8 cellular contexts compared by ENCODE assay signal in the genomic region with DNA sequence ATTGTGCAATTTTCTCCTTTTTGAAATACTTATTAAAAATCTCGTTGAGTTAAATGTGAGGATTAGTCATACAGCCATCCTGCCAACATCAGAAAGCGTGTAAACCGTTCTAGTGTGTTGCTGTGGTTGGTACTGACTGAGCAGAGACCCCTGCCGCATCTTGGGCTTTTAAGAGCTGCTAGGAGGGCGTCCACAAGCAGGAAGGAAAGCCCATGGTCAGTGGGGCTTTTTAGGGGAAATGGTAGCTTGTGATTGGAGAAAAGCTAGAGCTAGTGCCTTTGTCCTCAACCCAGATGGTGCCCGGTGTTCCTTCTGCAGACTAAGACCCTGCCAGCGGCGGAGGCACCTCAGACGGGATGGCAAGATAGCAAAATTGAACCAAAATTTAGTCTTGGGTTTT. TPM values are rescaled to one million over a fixed set of nuclear protein-coding genes. Genes with fewer than 3 reads are reported as not detected.
A peak's percentile ranks its signal among the peaks of the same experiment; 100 is the strongest.
DNase-seq lines count a peak whose midpoint lies in the region; ATAC-seq and TF ChIP-seq lines count a peak whose summit lies in the region.

No MANE protein-coding gene starts in this region.

- ATAC-seq in HG03521 (IDR thresholded peaks at IDR 0.05; ENCODE audit: unreplicated experiment) (no peak), GM18858 (IDR thresholded peaks at IDR 0.05; ENCODE audit: unreplicated experiment) (no peak)

- TF ChIP-seq CTCF in SU-DHL-6 (IDR thresholded peaks at IDR 0.05; ENCODE audit: insufficient read depth, low read length, poor library complexity, severe bottlenecking) = no peak

- peak; percentile 65 for DNase-seq in activated CD8-positive, alpha-beta memory T cell treated with anti-CD3 and anti-CD28 coated beads for 24 hours
- no peak for DNase-seq in activated CD8-positive, alpha-beta memory T cell treated with anti-CD3 and anti-CD28 coated beads, Interleukin-2, amount 50 U/mL, for 4 hours
- peak; percentile 61 for DNase-seq in dermis blood vessel endothelial cell
- no peak for DNase-seq in GM19240 (ENCODE audit: insufficient read length, low spot score)

- H3K79me2 ChIP-seq in SU-DHL-6 (ENCODE audit: insufficient read depth, low read length) = peaks cover 73% of the 10 kb centered on the region

- peaks cover 0 to 30% of the 10 kb centered on the region in 2 donors for H3K4me1 ChIP-seq in muscle layer of duodenum (ENCODE audit: control insufficient read depth in 1 of 2, insufficient read depth in 2 of 2, low read length in 2 of 2)

- H3F3A ChIP-seq in SU-DHL-6 (ENCODE audit: insufficient read depth) = no peaks in the 10 kb centered on the region

- H3K9ac ChIP-seq in SU-DHL-6 (ENCODE audit: low read length) = peak overlapping the region; percentile 99

- H3K27ac ChIP-seq in SU-DHL-6 (ENCODE audit: low read depth, low read length) (no peak overlapping the region), muscle layer of duodenum (ENCODE audit: low read length) (peak overlapping the region; percentile 59)

- no peaks in the 10 kb centered on the region for H3K27me3 ChIP-seq in SU-DHL-6 (ENCODE audit: low read length)
- no peaks in the 10 kb centered on the region for H3K27me3 ChIP-seq in muscle layer of duodenum (ENCODE audit: low read depth, low read length)

- H3K9me3 ChIP-seq in SU-DHL-6 (ENCODE audit: insufficient read depth, low read length) (no peaks in the 10 kb centered on the region), muscle layer of duodenum (ENCODE audit: control insufficient read depth in 1 of 2, low read length in 2 of 2) (no peaks in the 10 kb centered on the region)

- peak overlapping the region; percentile 100 for H3K4me3 ChIP-seq in SU-DHL-6 (ENCODE audit: insufficient read depth, low read length, poor library complexity, severe bottlenecking)
- H3K4me3 ChIP-seq in muscle layer of duodenum (ENCODE audit: low read depth in 1 of 2, low read length in 2 of 2) = peak overlapping the region; percentile 81 to 96

- H3K9me2 ChIP-seq in SU-DHL-6 (replicated peaks; ENCODE audit: insufficient read depth, low read length) = no peaks in the 10 kb centered on the region

- peaks cover 16% of the 10 kb centered on the region; the same call in 1 of the 2 replicates for H4K20me1 ChIP-seq in SU-DHL-6 (ENCODE audit: low read depth, low read length)

- H3K4me2 ChIP-seq in SU-DHL-6 (ENCODE audit: low read depth, low read length, poor library complexity, severe bottlenecking) = peak overlapping the region; percentile 72

- H3K36me3 ChIP-seq in SU-DHL-6 (ENCODE audit: low read length) (no peaks in the 10 kb centered on the region), muscle layer of duodenum (ENCODE audit: control insufficient read depth in 1 of 2, insufficient read depth in 2 of 2, low read length in 2 of 2) (peaks cover 0 to 6% of the 10 kb centered on the region in 2 donors)

- H2AFZ ChIP-seq in SU-DHL-6 (ENCODE audit: low read depth, low read length, severe bottlenecking) = no peak overlapping the region

RNA-seq across cellular contexts. Expression of gene SDHA, which starts 1.4 kb away (rescaled TPM):
- 123 and 196 TPM in 2 replicates for total RNA-seq in dermis blood vessel endothelial cell

RNA-seq across cellular contexts. Expression of gene CCDC127, which starts 1.5 kb away (rescaled TPM):
- total RNA-seq in dermis blood vessel endothelial cell = 5.6 and 6.7 TPM in 2 replicates

RNA-seq across cellular contexts. Expression of gene LRRC14B, which starts 28.2 kb away (rescaled TPM):
- not detected in 2 replicates for total RNA-seq in dermis blood vessel endothelial cell

RNA-seq across cellular contexts. Expression of gene PDCD6, which starts 52.0 kb away (rescaled TPM):
- total RNA-seq in dermis blood vessel endothelial cell = 98.2 and 131 TPM in 2 replicates

Comparison
In these comparisons a context has a peak if more than half of its experiments do, and no peak if none do; other contexts are left out.
1. DNase-seq: peak in activated CD8-positive, alpha-beta memory T cell treated with anti-CD3 and anti-CD28 coated beads for 24 hours (single experiment) and dermis blood vessel endothelial cell (single experiment); none in activated CD8-positive, alpha-beta memory T cell treated with anti-CD3 and anti-CD28 coated beads, Interleukin-2, amount 50 U/mL, for 4 hours (single experiment) and GM19240 (single experiment).